Comparison of ENCODE assay signal across 8 cellular contexts in the genomic region with DNA sequence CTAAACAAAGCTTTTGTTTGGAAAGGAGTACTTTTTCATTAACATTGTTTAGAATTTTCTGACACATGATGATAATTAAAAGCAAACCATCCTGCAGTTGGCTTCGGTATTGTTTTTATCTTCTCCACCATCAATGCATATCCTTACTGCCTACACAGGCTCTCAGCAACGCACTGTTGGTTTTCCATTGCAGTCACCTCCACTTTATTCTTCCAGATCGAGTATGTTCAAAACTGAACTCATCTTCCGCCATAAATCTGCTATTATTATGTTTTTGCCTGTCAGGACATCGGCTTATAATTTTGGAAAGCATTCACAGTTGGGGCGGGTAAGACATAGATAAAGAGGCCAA.
DNase-seq lines count a peak whose midpoint lies in the region; TF ChIP-seq lines count a peak whose summit lies in the region.

No MANE protein-coding gene starts in this region.

- no peaks in the 10 kb centered on the region for H3K36me3 ChIP-seq in WERI-Rb-1
- H3K36me3 ChIP-seq in stomach smooth muscle (ENCODE audit: control insufficient read depth in 2 of 2, insufficient read depth in 2 of 2, low read length in 2 of 2): no peaks in the 10 kb centered on the region

- peaks cover 23% of the 10 kb centered on the region for H3K4me1 ChIP-seq in stomach smooth muscle (ENCODE audit: control insufficient read depth, insufficient read depth, low read length)

- peaks cover 8% of the 10 kb centered on the region for H3K9me3 Mint-ChIP-seq in T-helper 1 cell treated with Interleukin-12 subunit alpha and Interleukin-12 subunit beta and Interleukin-4 antibody, amounts not matched to agents 30 μg/mL and 1 μg/mL, for 36 hours

- H3K9me3 ChIP-seq in WERI-Rb-1 (ENCODE audit: severe bottlenecking) (no peaks in the 10 kb centered on the region), stomach smooth muscle (ENCODE audit: control insufficient read depth in 2 of 2, low read length in 2 of 2) (no peaks in the 10 kb centered on the region)

- H3K27me3 ChIP-seq in WERI-Rb-1 (ENCODE audit: insufficient read depth, low read depth, severe bottlenecking) (no peaks in the 10 kb centered on the region), stomach smooth muscle (ENCODE audit: control insufficient read depth in 1 of 2, insufficient read depth in 2 of 2, low read length in 2 of 2) (no peaks in the 10 kb centered on the region)

- no peak for DNase-seq in T-helper 1 cell
- DNase-seq in WERI-Rb-1: no peak
- no peak for DNase-seq in amygdala (lab: John Stamatoyannopoulos, UW)
- no peak for DNase-seq in NCI-H187 treated with DMSO at 0.1 percent for 48 hours (lab: John Stamatoyannopoulos, UW)
- DNase-seq in kidney glomerular epithelial cell (lab: John Stamatoyannopoulos, UW): no peak

- H3K4me3 ChIP-seq in WERI-Rb-1 (ENCODE audit: low read depth, low read length) (peak overlapping the region; percentile 53), iPS-11a (ENCODE audit: low read depth, low read length) (peak overlapping the region; percentile 69), stomach smooth muscle (ENCODE audit: low read length in 2 of 2) (peak overlapping the region; percentile 68 to 93)

- peak overlapping the region; percentile 76 to 90 for H3K9ac ChIP-seq in stomach smooth muscle (ENCODE audit: low read length in 2 of 2)

- H3K27ac Mint-ChIP-seq in T-helper 1 cell treated with Interleukin-12 subunit alpha and Interleukin-12 subunit beta and Interleukin-4 antibody, amounts not matched to agents 30 μg/mL and 1 μg/mL, for 36 hours: peak overlapping the region; percentile 92

- H3K27me3 Mint-ChIP-seq in T-helper 1 cell treated with Interleukin-12 subunit alpha and Interleukin-12 subunit beta and Interleukin-4 antibody, amounts not matched to agents 30 μg/mL and 1 μg/mL, for 36 hours (ENCODE audit: low read depth): no peaks in the 10 kb centered on the region

- H3K36me3 Mint-ChIP-seq in T-helper 1 cell treated with Interleukin-12 subunit alpha and Interleukin-12 subunit beta and Interleukin-4 antibody, amounts not matched to agents 30 μg/mL and 1 μg/mL, for 36 hours (ENCODE audit: low read depth): peaks cover 5% of the 10 kb centered on the region

- peak overlapping the region; percentile 87 for H3K4me3 Mint-ChIP-seq in T-helper 1 cell treated with Interleukin-12 subunit alpha and Interleukin-12 subunit beta and Interleukin-4 antibody, amounts not matched to agents 30 μg/mL and 1 μg/mL, for 36 hours

- H3K4me1 Mint-ChIP-seq in T-helper 1 cell treated with Interleukin-12 subunit alpha and Interleukin-12 subunit beta and Interleukin-4 antibody, amounts not matched to agents 30 μg/mL and 1 μg/mL, for 36 hours (ENCODE audit: low read depth): peaks cover 18% of the 10 kb centered on the region

- peak overlapping the region; percentile 78 for H3K27ac ChIP-seq in WERI-Rb-1
- peak overlapping the region; percentile 95 for H3K27ac ChIP-seq in stomach smooth muscle (ENCODE audit: low read length)

- no peak for TF ChIP-seq CTCF in WERI-Rb-1 (IDR thresholded peaks at IDR 0.05; ENCODE audit: low read depth, low read length)
